ENCODE assay signal across 14 cellular contexts in the genomic region with DNA sequence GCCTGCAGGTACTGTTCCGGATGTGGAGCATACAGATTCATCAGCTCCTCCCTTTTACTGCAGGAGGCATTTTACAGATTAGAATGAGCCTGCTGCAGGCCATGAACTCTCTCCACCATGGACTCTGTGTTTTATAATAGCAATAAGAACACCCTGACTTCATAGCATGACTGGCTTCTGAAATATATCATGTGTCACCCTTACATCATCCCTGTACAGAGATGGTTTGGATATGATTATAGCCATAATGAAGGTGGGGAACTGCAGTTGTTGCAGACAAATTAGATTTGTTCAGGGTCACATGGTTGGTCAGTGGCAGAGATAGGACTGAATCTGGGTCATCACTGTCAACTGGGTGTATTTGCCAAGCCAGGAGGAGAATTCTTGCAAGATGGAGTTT.
DNase-seq lines count a peak whose midpoint lies in the region; ATAC-seq and TF ChIP-seq lines count a peak whose summit lies in the region.
"Had no signal": no experiment of that assay in that cellular context is flagged by ENCODE, and none has a peak within 500 bp of the region (broad histone marks: within the 10 kb centered on the region; RNA-seq: fewer than 3 reads in every experiment).

No MANE protein-coding gene starts in this region.

- WGBS in transverse colon (ENCODE audit: low coverage in 1 of 2), 2 donors = 56 to 80% methylated on average over 1 of the region's 1 CpG
- WGBS in tibial nerve, 2 donors = 85 to 93% methylated on average over 1 of the region's 1 CpG

- TF ChIP-seq EP300 in transverse colon (IDR thresholded peaks at IDR 0.05; ENCODE audit: low read depth) (no peak), tibial nerve (IDR thresholded peaks at IDR 0.05) (no peak)

- H3K27ac ChIP-seq in left ventricle myocardium inferior (replicated peaks) (peak overlapping the region; percentile 64), transverse colon (peak overlapping the region; percentile 8 to 54 (median 14)), tibial nerve (no peak overlapping the region)
- H3K27ac ChIP-seq: ovary, WERI-Rb-1 had no signal

- H3K9me3 ChIP-seq in left ventricle myocardium inferior (replicated peaks) (no peaks in the 10 kb centered on the region), transverse colon (no peaks in the 10 kb centered on the region), tibial nerve (no peaks in the 10 kb centered on the region)
- H3K9me3 ChIP-seq: HAP-1, ovary had no signal

- H3K9me3 Mint-ChIP-seq in naive thymus-derived CD8-positive, alpha-beta T cell = no peaks in the 10 kb centered on the region

- peaks cover 81% of the 10 kb centered on the region for H3K4me1 ChIP-seq in left ventricle myocardium inferior
- H3K4me1 ChIP-seq in transverse colon = peaks cover 23 to 45% (median 29%) of the 10 kb centered on the region in 4 donors
- peaks cover 0 to 78% (median 23%) of the 10 kb centered on the region in 4 donors for H3K4me1 ChIP-seq in tibial nerve
- H3K4me1 ChIP-seq: HAP-1 had no signal

- no peak overlapping the region for H3K27ac Mint-ChIP-seq in naive thymus-derived CD8-positive, alpha-beta T cell

- intact Hi-C loops in Right ventricle myocardium superior (cut with DNase I) = no loop called here
- intact Hi-C loops in cardiac septum (cut with DNase I) = no loop called here
- intact Hi-C loops in left ventricle myocardium inferior (cut with micrococcal nuclease) = no loop called here
- intact Hi-C loops in transverse colon (cut with DNase I; ENCODE audit: low total_unique reads) = no loop called here

- TF ChIP-seq POLR2A in transverse colon (IDR thresholded peaks at IDR 0.05) (no peak), tibial nerve (IDR thresholded peaks at IDR 0.05) (no peak)

- no peak overlapping the region for H3K4me3 Mint-ChIP-seq in naive thymus-derived CD8-positive, alpha-beta T cell

- no peaks in the 10 kb centered on the region for H3K27me3 Mint-ChIP-seq in naive thymus-derived CD8-positive, alpha-beta T cell

- no peak for DNase-seq in Right ventricle myocardium superior
- DNase-seq in cardiac septum (ENCODE audit: low spot score) = no peak
- peak; percentile 6 for DNase-seq in amniotic stem cell (lab: John Stamatoyannopoulos, UW)
- no peak for DNase-seq in left ventricle myocardium inferior
- no peak for DNase-seq in transverse colon
- DNase-seq in naive thymus-derived CD8-positive, alpha-beta T cell = no peak
- DNase-seq in tibial nerve (ENCODE audit: low spot score in 2 of 2) = no peak
- DNase-seq: activated effector memory CD4-positive, alpha-beta T cell treated with anti-CD3 and anti-CD28 coated beads, Interleukin-2, amount 50 U/mL, for 16 hours; NCI-H1092 treated with DMSO at 0.1 percent for 48 hours; ovary; trophoblast cell; WERI-Rb-1 had no signal

- in situ Hi-C loops in transverse colon (cut with MboI; ENCODE audit: low pct_ligation_motif_present in 1 of 4, low pct_unique_long_range_greater_than_20kb in 1 of 4, low sequenced_read_pairs in 3 of 4) = loop anchor here in 1 of 4 donors (25.0 kb wide), 1 partner anchor 99 kb away; a partner anchor contains a TSS

- ATAC-seq in Right ventricle myocardium superior (ENCODE audit: poor library complexity) = peak; percentile 44
- ATAC-seq in naive thymus-derived CD8-positive, alpha-beta T cell = no peak
- ATAC-seq in HG02884 (IDR thresholded peaks at IDR 0.05; ENCODE audit: unreplicated experiment) = no peak

- TF ChIP-seq CTCF in left ventricle myocardium inferior (IDR thresholded peaks at IDR 0.05; ENCODE audit: borderline replicate concordance) = no peak
- no peak for TF ChIP-seq CTCF in transverse colon (IDR thresholded peaks at IDR 0.05)
- no peak for TF ChIP-seq CTCF in tibial nerve (IDR thresholded peaks at IDR 0.05)

- H3K4me3 ChIP-seq in left ventricle myocardium inferior = no peak overlapping the region
- H3K4me3 ChIP-seq in transverse colon = no peak overlapping the region
- H3K4me3 ChIP-seq in tibial nerve = no peak overlapping the region
- H3K4me3 ChIP-seq: HAP-1, ovary had no signal

- peaks cover 8 to 20% (median 11%) of the 10 kb centered on the region in 4 donors for H3K4me1 Mint-ChIP-seq in naive thymus-derived CD8-positive, alpha-beta T cell

- POLR2A ChIA-PET in naive thymus-derived CD8-positive, alpha-beta T cell (lab: Charles Lee) = no interaction called here

- H3K36me3 Mint-ChIP-seq in naive thymus-derived CD8-positive, alpha-beta T cell = peaks cover 6 to 30% (median 17%) of the 10 kb centered on the region in 3 donors

- no peaks in the 10 kb centered on the region for H3K27me3 ChIP-seq in left ventricle myocardium inferior (ENCODE audit: low read depth)
- no peaks in the 10 kb centered on the region for H3K27me3 ChIP-seq in transverse colon
- no peaks in the 10 kb centered on the region for H3K27me3 ChIP-seq in tibial nerve
- H3K27me3 ChIP-seq: ovary had no signal

- H3K36me3 ChIP-seq in left ventricle myocardium inferior (peaks cover 20% of the 10 kb centered on the region), transverse colon (peaks cover 0 to 14% (median 4%) of the 10 kb centered on the region in 4 donors), tibial nerve (peaks cover 0 to 33% (median 5%) of the 10 kb centered on the region in 3 donors)
- H3K36me3 ChIP-seq: ovary had no signal

Comparison
In these comparisons a context has a peak if more than half of its experiments do, and no peak if none do; other contexts are left out.
1. H3K27ac ChIP-seq: peak in left ventricle myocardium inferior (single experiment) and transverse colon (4 of 4); none in tibial nerve (0 of 4).